ENCODE assay signal across 3 cellular contexts in the genomic region with DNA sequence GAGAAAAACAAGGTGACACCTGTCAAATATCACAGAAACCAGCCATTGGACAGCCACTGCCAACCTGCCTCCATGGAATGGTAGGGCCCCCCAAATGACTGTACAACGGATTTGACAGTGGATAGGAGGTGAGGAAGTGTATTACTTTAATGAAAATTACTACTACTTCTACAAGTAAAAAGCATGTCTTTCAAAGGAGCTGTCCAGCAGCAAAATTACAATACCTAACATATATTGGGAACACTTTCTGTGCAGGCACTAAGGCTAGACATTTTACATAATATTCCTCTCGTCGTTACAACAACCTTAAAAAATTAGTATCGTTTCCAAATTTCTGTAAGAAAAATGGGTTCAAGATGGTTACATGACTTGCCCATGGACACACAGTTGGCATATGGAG.
A peak's percentile ranks its signal among the peaks of the same experiment; 100 is the strongest.
TF ChIP-seq lines count a peak whose summit lies in the region.

No MANE protein-coding gene starts in this region.

TF ChIP-seq in liver, 16 proteins besides CTCF, POLR2A, EP300 and RAD21 (continued from another document):
- TF ChIP-seq, protein P1, sequence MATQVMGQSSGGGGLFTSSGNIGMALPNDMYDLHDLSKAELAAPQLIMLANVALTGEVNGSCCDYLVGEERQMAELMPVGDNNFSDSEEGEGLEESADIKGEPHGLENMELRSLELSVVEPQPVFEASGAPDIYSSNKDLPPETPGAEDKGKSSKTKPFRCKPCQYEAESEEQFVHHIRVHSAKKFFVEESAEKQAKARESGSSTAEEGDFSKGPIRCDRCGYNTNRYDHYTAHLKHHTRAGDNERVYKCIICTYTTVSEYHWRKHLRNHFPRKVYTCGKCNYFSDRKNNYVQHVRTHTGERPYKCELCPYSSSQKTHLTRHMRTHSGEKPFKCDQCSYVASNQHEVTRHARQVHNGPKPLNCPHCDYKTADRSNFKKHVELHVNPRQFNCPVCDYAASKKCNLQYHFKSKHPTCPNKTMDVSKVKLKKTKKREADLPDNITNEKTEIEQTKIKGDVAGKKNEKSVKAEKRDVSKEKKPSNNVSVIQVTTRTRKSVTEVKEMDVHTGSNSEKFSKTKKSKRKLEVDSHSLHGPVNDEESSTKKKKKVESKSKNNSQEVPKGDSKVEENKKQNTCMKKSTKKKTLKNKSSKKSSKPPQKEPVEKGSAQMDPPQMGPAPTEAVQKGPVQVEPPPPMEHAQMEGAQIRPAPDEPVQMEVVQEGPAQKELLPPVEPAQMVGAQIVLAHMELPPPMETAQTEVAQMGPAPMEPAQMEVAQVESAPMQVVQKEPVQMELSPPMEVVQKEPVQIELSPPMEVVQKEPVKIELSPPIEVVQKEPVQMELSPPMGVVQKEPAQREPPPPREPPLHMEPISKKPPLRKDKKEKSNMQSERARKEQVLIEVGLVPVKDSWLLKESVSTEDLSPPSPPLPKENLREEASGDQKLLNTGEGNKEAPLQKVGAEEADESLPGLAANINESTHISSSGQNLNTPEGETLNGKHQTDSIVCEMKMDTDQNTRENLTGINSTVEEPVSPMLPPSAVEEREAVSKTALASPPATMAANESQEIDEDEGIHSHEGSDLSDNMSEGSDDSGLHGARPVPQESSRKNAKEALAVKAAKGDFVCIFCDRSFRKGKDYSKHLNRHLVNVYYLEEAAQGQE (IDR thresholded peaks at IDR 0.05): peak; percentile 84

TF ChIP-seq in HepG2, 621 proteins besides CTCF, POLR2A, EP300 and RAD21:
- TF ChIP-seq, protein P1 (IDR thresholded peaks at IDR 0.05; ENCODE audit: borderline replicate concordance in 1 of 2, low read depth in 1 of 2, low read length in 2 of 2): peak in 1 of 2 experiments; percentile 85; a peak in 2 of 4 replicates
- no peak for TF ChIP-seq MED13 (CRISPR knock-in tag; IDR thresholded peaks at IDR 0.05)

TF ChIP-seq in Ishikawa, 13 proteins besides CTCF, POLR2A, EP300 and RAD21 (continued from another document):
- TF ChIP-seq, protein P1 (IDR thresholded peaks at IDR 0.05; ENCODE audit: low read depth): peak; percentile 83
